In genomic region chr16:24753437-24753836, GRCh38 we compare ENCODE assay signal across 16 cellular contexts. TPM values are rescaled to one million over a fixed set of nuclear protein-coding genes. Genes with fewer than 3 reads are reported as not detected.
DNase-seq lines count a peak whose midpoint lies in the region; ATAC-seq lines count a peak whose summit lies in the region.
"Had no signal": no experiment of that assay in that cellular context is flagged by ENCODE, and none has a peak within 500 bp of the region (broad histone marks: within the 10 kb centered on the region; RNA-seq: fewer than 3 reads in every experiment).

No MANE protein-coding gene starts in this region.

- DNase-seq in NCI-H1436 (lab: John Stamatoyannopoulos, UW), result peak; percentile 20
- no peak for DNase-seq in NCI-H1436 treated with DMSO at 0.1 percent for 48 hours (lab: John Stamatoyannopoulos, UW)
- peak; percentile 20 for DNase-seq in NCI-H1105 (lab: John Stamatoyannopoulos, UW)
- peak; percentile 19 to 31 for DNase-seq in activated T-cell treated with anti-CD3 and anti-CD28 coated beads, Interleukin-2, amount 50 U/mL, for 72 hours
- no peak for DNase-seq in memory B cell (ENCODE audit: low spot score in 2 of 2)
- no peak for DNase-seq in COR-L47 (lab: John Stamatoyannopoulos, UW)
- no peak for DNase-seq in activated CD8-positive, alpha-beta memory T cell treated with anti-CD3 and anti-CD28 coated beads, Interleukin-2, amount 50 U/mL, for 4 hours
- DNase-seq: 8988T; CD4-positive, alpha-beta memory T cell; GF-D8; lower lobe of right lung; NCI-H82; nephron progenitor cell; right lobe of liver; T-helper 2 cell had no signal

- peak overlapping the region; percentile 58 to 68 for H3K4me3 Mint-ChIP-seq in activated T-cell treated with anti-CD3 and anti-CD28 coated beads, Interleukin-2, amount 50 U/mL, for 72 hours
- H3K4me3 Mint-ChIP-seq in memory B cell, result no peak overlapping the region
- H3K4me3 Mint-ChIP-seq: nephron progenitor cell had no signal

- peak overlapping the region; percentile 90 for H3K27ac Mint-ChIP-seq in activated T-cell treated with anti-CD3 and anti-CD28 coated beads, Interleukin-2, amount 50 U/mL, for 72 hours
- peak overlapping the region; percentile 59 for H3K27ac Mint-ChIP-seq in memory B cell
- H3K27ac Mint-ChIP-seq: nephron progenitor cell had no signal

- no peaks in the 10 kb centered on the region for H3K9me3 Mint-ChIP-seq in activated T-cell treated with anti-CD3 and anti-CD28 coated beads, Interleukin-2, amount 50 U/mL, for 72 hours
- H3K9me3 Mint-ChIP-seq in memory B cell, result no peaks in the 10 kb centered on the region
- H3K9me3 Mint-ChIP-seq: CD4-positive, alpha-beta memory T cell; nephron progenitor cell had no signal

- H3K27me3 Mint-ChIP-seq in activated T-cell treated with anti-CD3 and anti-CD28 coated beads, Interleukin-2, amount 50 U/mL, for 72 hours (ENCODE audit: low read depth), result no peaks in the 10 kb centered on the region
- no peaks in the 10 kb centered on the region for H3K27me3 Mint-ChIP-seq in memory B cell
- H3K27me3 Mint-ChIP-seq: CD4-positive, alpha-beta memory T cell had no signal

- peaks cover 59% of the 10 kb centered on the region for H3K4me1 Mint-ChIP-seq in activated T-cell treated with anti-CD3 and anti-CD28 coated beads, Interleukin-2, amount 50 U/mL, for 72 hours (ENCODE audit: low read depth)
- peaks cover 46% of the 10 kb centered on the region for H3K4me1 Mint-ChIP-seq in memory B cell

- peak; percentile 95 to 98 for ATAC-seq in activated T-cell treated with anti-CD3 and anti-CD28 coated beads, Interleukin-2, amount 50 U/mL, for 72 hours (replicated peaks in 1 of 2)
- ATAC-seq in memory B cell (ENCODE audit: low read depth) (peak; percentile 37), GM18909 (IDR thresholded peaks at IDR 0.05; ENCODE audit: poor library complexity, unreplicated experiment) (no peak)

- H3K36me3 Mint-ChIP-seq in activated T-cell treated with anti-CD3 and anti-CD28 coated beads, Interleukin-2, amount 50 U/mL, for 72 hours (ENCODE audit: insufficient read depth in 2 of 2), result peaks cover 0 to 2% of the 10 kb centered on the region in 2 donors
- peaks cover 12% of the 10 kb centered on the region for H3K36me3 Mint-ChIP-seq in memory B cell

RNA-seq across cellular contexts. Expression of gene TNRC6A, which starts 24.0 kb away (rescaled TPM):
- total RNA-seq in activated T-cell treated with anti-CD3 and anti-CD28 coated beads, Interleukin-2, amount 50 U/mL, for 72 hours, result 10 to 100 TPM; 37.4 to 39.7 TPM

Comparison
In these comparisons a context has a peak if more than half of its experiments do, and no peak if none do; other contexts are left out.
1. DNase-seq: peak in NCI-H1436 (single experiment), NCI-H1105 (single experiment) and activated T-cell treated with anti-CD3 and anti-CD28 coated beads, Interleukin-2, amount 50 U/mL, for 72 hours (2 of 2); none in NCI-H1436 treated with DMSO at 0.1 percent for 48 hours (single experiment), memory B cell (0 of 2), COR-L47 (single experiment) and activated CD8-positive, alpha-beta memory T cell treated with anti-CD3 and anti-CD28 coated beads, Interleukin-2, amount 50 U/mL, for 4 hours (single experiment).